ENCODE assay signal across 21 cellular contexts in genomic region chr1:75548721-75549480, GRCh38.
"Had no signal": no experiment of that assay in that cellular context is flagged by ENCODE, and none has a peak within 500 bp of the region (broad histone marks: within the 10 kb centered on the region; RNA-seq: fewer than 3 reads in every experiment).

No MANE protein-coding gene starts in this region.

- H3K36me3 ChIP-seq: neutrophil, thyroid gland, uterus had no signal

- H3K4me1 ChIP-seq: body of pancreas, thyroid gland, uterus had no signal

- ATAC-seq: activated naive CD8-positive, alpha-beta T cell treated with anti-CD3 and anti-CD28 coated beads, Interleukin-2, amount 50 U/mL, for 24 hours; activated T-helper 17 cell treated with anti-CD3 and anti-CD28 coated beads, Interleukin-2, amount 50 U/mL, for 72 hours; body of pancreas; left ventricle myocardium superior; natural killer cell; stimulated activated naive B cell treated with anti-CD40 and anti-IgM and Interleukin-4, amounts not matched to agents 10 μg/mL and 1 μg/mL and 100 μg/mL, for 72 hours had no signal

- H3K9me3 ChIP-seq: body of pancreas, neutrophil, thyroid gland, uterus had no signal

- H3K27me3 ChIP-seq: body of pancreas, neutrophil, thyroid gland, uterus had no signal

- H3K4me3 ChIP-seq: body of pancreas, skin epidermis, thyroid gland, uterus had no signal

- DNase-seq: activated CD4-positive, CD25-positive, alpha-beta regulatory T cell treated with anti-CD3 and anti-CD28 coated beads, Interleukin-2, amount 50 U/mL, for 72 hours; activated naive CD4-positive, alpha-beta T cell treated with Interleukin-2 at 50 U/mL for 16 hours; activated naive CD8-positive, alpha-beta T cell treated with anti-CD3 and anti-CD28 coated beads, Interleukin-2, amount 50 U/mL, for 24 hours; body of pancreas; cortex of kidney; effector CD8-positive, alpha-beta T cell; hippocampal formation; kidney; left ventricle myocardium superior; mesenchymal stem cell; natural killer cell; posterior cingulate gyrus; right cardiac atrium; stimulated activated CD4-positive, alpha-beta T cell treated with anti-CD3 and anti-CD28 coated beads, Interleukin-15, amount 100 ng/mL, for 24 hours; stimulated activated CD4-positive, alpha-beta T cell treated with anti-CD3 and anti-CD28 coated beads, Interleukin-4, amount 100 ng/mL, for 1 hour; stimulated activated naive B cell treated with anti-CD40 and anti-IgM and Interleukin-4, amounts not matched to agents 10 μg/mL and 1 μg/mL and 100 μg/mL, for 72 hours; thyroid gland; uterus had no signal

- H3K27ac ChIP-seq: body of pancreas, neutrophil, skin epidermis, thyroid gland, uterus had no signal
